In the genomic region with DNA sequence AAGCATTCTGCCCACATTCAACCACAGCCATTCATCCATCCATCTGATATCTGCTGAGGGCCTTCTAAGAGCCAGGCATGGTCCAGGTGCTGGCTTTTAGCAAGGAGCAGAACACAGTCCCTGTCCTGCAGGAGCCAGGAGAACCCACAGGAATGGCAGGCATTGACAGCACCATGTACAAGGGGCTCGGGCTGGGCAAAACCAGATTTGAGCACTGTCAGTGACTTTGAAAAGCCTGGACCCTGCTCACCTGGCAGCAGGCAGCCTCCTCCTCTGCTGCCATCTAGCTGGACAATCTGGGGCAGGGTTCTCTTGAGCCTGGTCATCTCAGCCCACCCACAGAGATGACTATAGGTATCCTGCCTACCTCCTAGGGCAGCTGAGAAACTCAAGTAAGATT, we compare ENCODE assay signal across 11 cellular contexts.
DNase-seq lines count a peak whose midpoint lies in the region; ATAC-seq and TF ChIP-seq lines count a peak whose summit lies in the region.
"Had no signal": no experiment of that assay in that cellular context is flagged by ENCODE, and none has a peak within 500 bp of the region (broad histone marks: within the 10 kb centered on the region; RNA-seq: fewer than 3 reads in every experiment).

No MANE protein-coding gene starts in this region.

- H4K20me1 ChIP-seq in mammary epithelial cell (ENCODE audit: insufficient read depth, low read length): no peaks in the 10 kb centered on the region

- no peaks in the 10 kb centered on the region for H3K27me3 ChIP-seq in mammary epithelial cell (ENCODE audit: insufficient read depth, low read length)

- H3K4me3 ChIP-seq in mammary epithelial cell (replicated peaks in 1 of 3; ENCODE audit: insufficient read depth in 1 of 3, low read depth in 2 of 3, low read length in 3 of 3): no peak overlapping the region

- H2AFZ ChIP-seq in mammary epithelial cell (ENCODE audit: low read depth, low read length): peak overlapping the region; percentile 58

- H3K79me2 ChIP-seq in mammary epithelial cell (ENCODE audit: insufficient read depth, low read length): no peaks in the 10 kb centered on the region

- in situ Hi-C loops in mammary epithelial cell (cut with MboI; ENCODE audit: low sequenced_read_pairs in 2 of 2): no loop called here

- TF ChIP-seq CTCF in 22Rv1 (IDR thresholded peaks at IDR 0.05): peak; percentile 20
- peak in 1 of 2 donors; percentile 43 for TF ChIP-seq CTCF in mammary epithelial cell (conservative IDR thresholded peaks at IDR 0.05 in 1 of 2, IDR thresholded peaks at IDR 0.05 in 1 of 2; ENCODE audit: extremely low read depth in 1 of 2, insufficient read depth in 1 of 2, low read depth in 1 of 2, low read length in 2 of 2)

- intact Hi-C loops in mammary epithelial cell (cut with micrococcal nuclease): no loop called here

- dilution Hi-C loops in mammary epithelial cell (cut with HindIII; ENCODE audit: low sequenced_read_pairs): no loop called here

- no peak overlapping the region for H3K4me2 ChIP-seq in mammary epithelial cell (ENCODE audit: insufficient read depth, low read depth, low read length)

- H3K27ac ChIP-seq in 22Rv1 (no peak overlapping the region), mammary epithelial cell (ENCODE audit: insufficient read depth, low read depth, low read length) (no peak overlapping the region)
- H3K27ac ChIP-seq: C4-2B had no signal

- ATAC-seq in GM19351 (IDR thresholded peaks at IDR 0.05; ENCODE audit: unreplicated experiment): no peak
- ATAC-seq: T-cell had no signal

- DNase-seq in HT-29 (ENCODE audit: low spot score) (peak; percentile 47), mammary epithelial cell (peak; percentile 31), mesenteric fat pad (ENCODE audit: low spot score) (peak; percentile 65), HK-2 (ENCODE audit: unreplicated experiment) (no peak), RKO (ENCODE audit: low spot score) (no peak), SW 1271 (lab: John Stamatoyannopoulos, UW) (no peak)
- DNase-seq: NCI-H1417, T-cell had no signal

- no TSS peak for BruUV-seq in mammary epithelial cell (replicated peaks; lab: Mats Ljungman, UMichigan)

- CTCF ChIA-PET in mammary epithelial cell (lab: Charles Lee; ENCODE audit: low non-redundant PET): interaction anchor here (0.5 kb wide), 1 partner anchor 209 kb away, joined by 3 read pairs; no protein-coding TSS in a partner anchor

- WGBS in mammary epithelial cell (ENCODE audit: low coverage, missing lambda C conversion rate): no CpG with 5 or more reads among the region's 1 CpG

- H3K4me1 ChIP-seq in mammary epithelial cell (ENCODE audit: insufficient read depth, low read length): peaks cover 20% of the 10 kb centered on the region

- H3K9ac ChIP-seq in mammary epithelial cell (ENCODE audit: insufficient read depth, low read length): no peak overlapping the region

- H3K9me3 ChIP-seq in mammary epithelial cell (replicated peaks; ENCODE audit: insufficient read depth, low read length): no peaks in the 10 kb centered on the region

- no peaks in the 10 kb centered on the region for H3K36me3 ChIP-seq in mammary epithelial cell (ENCODE audit: insufficient read depth, low read length)

Comparison
In these comparisons a context has a peak if more than half of its experiments do, and no peak if none do; other contexts are left out.
1. DNase-seq: peak in HT-29 (single experiment), mammary epithelial cell (single experiment) and mesenteric fat pad (single experiment); none in HK-2 (single experiment), RKO (single experiment) and SW 1271 (0 of 2).